Comparison of ENCODE assay signal across 11 cellular contexts in the genomic region with DNA sequence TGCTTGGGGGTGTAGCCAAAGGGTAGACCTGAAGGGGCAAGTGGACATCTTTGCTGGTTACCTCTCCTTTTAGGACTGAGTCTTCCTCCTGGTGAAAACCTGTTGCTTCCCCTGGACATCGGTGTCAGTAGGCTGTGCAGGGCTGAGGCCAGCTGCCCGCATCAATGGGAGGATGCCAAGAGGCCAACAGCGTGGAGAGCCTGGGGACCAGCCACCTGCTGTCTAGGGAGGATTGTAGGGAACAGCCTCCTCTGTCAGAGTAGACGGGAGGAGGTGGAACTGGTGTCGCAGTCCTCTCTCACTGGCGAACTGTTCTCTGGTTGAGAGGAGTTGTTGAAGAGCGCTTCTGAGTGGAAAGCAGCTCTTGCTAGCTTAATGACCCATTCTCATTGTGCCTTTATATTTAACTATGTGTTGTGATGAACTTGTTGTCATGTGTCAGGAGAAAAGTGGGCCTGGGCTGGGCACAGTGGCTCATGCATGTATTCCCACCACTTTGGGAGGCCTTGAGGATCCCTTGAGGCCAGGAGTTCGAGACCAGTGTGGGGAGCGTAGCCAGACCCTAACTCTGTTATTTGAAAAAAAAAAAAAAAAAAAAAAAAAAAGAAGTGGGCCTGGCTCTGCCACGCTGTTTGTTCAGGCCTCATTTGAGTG. TPM values are rescaled to one million over a fixed set of nuclear protein-coding genes. Genes with fewer than 3 reads are reported as not detected.
DNase-seq lines count a peak whose midpoint lies in the region; ATAC-seq and TF ChIP-seq lines count a peak whose summit lies in the region.
"Had no signal": no experiment of that assay in that cellular context is flagged by ENCODE, and none has a peak within 500 bp of the region (broad histone marks: within the 10 kb centered on the region; RNA-seq: fewer than 3 reads in every experiment).

No MANE protein-coding gene starts in this region.

- no peak overlapping the region for H3K9ac ChIP-seq in endocrine pancreas (ENCODE audit: control insufficient read depth, insufficient read depth, low read length)

- no peak overlapping the region for H3K4me3 Mint-ChIP-seq in activated T-helper 1 cell treated with anti-CD3 and anti-CD28 coated beads, Interleukin-12 subunit alpha, Interleukin-12 subunit beta, Interleukin-2, Interleukin-4 antibody, amounts not matched to agents 30 ng/mL and 10 ng/mL and 1 ng/mL, durations not matched to agents 14 hours and 24 hours and 36 hours
- H3K4me3 Mint-ChIP-seq: central memory CD8-positive, alpha-beta T cell; stimulated activated naive CD8-positive, alpha-beta T cell treated with anti-CD3 and anti-CD28 coated beads, Interleukin-15, Interleukin-2, amounts not matched to agents 100 ng/mL and 50 ng/mL, for 24 hours had no signal

- TF ChIP-seq POLR2A in stomach (IDR thresholded peaks at IDR 0.05) = no peak

- H3K9me3 ChIP-seq in endocrine pancreas (ENCODE audit: control insufficient read depth, low read length) (no peaks in the 10 kb centered on the region), neutrophil (no peaks in the 10 kb centered on the region), stomach (no peaks in the 10 kb centered on the region)

- no peak overlapping the region for H3K27ac Mint-ChIP-seq in activated T-helper 1 cell treated with anti-CD3 and anti-CD28 coated beads, Interleukin-12 subunit alpha, Interleukin-12 subunit beta, Interleukin-2, Interleukin-4 antibody, amounts not matched to agents 30 ng/mL and 10 ng/mL and 1 ng/mL, durations not matched to agents 14 hours and 24 hours and 36 hours

- intact Hi-C loops in stomach (cut with DNase I; ENCODE audit: low total_unique reads) = loop anchor here (5.0 kb wide), 1 partner anchor 77 kb away; no protein-coding TSS in a partner anchor
- intact Hi-C loops in activated T-helper 1 cell treated with anti-CD3 and anti-CD28 coated beads, Interleukin-12 subunit alpha, Interleukin-12 subunit beta, Interleukin-2, Interleukin-4 antibody, amounts not matched to agents 30 ng/mL and 10 ng/mL and 1 ng/mL, durations not matched to agents 14 hours and 24 hours and 36 hours (cut with micrococcal nuclease) = no loop called here

- no peaks in the 10 kb centered on the region for H3K4me1 ChIP-seq in endocrine pancreas (ENCODE audit: control insufficient read depth, insufficient read depth, low read length)
- peaks cover 35% of the 10 kb centered on the region in 2 experiments for H3K4me1 ChIP-seq in neutrophil (ENCODE audit: control insufficient read depth in 1 of 2, insufficient read depth in 1 of 2, low read depth in 1 of 2, low read length in 1 of 2)
- peaks cover 13 to 74% (median 48%) of the 10 kb centered on the region in 4 donors for H3K4me1 ChIP-seq in stomach

- peaks cover 19% of the 10 kb centered on the region for H3K4me1 Mint-ChIP-seq in activated T-helper 1 cell treated with anti-CD3 and anti-CD28 coated beads, Interleukin-12 subunit alpha, Interleukin-12 subunit beta, Interleukin-2, Interleukin-4 antibody, amounts not matched to agents 30 ng/mL and 10 ng/mL and 1 ng/mL, durations not matched to agents 14 hours and 24 hours and 36 hours (ENCODE audit: low read depth)

- ATAC-seq in HG03571 (IDR thresholded peaks at IDR 0.05; ENCODE audit: unreplicated experiment) (no peak), GM18867 (IDR thresholded peaks at IDR 0.05; ENCODE audit: unreplicated experiment) (no peak)

- peak overlapping the region; percentile 94 for H3K27ac ChIP-seq in neutrophil
- H3K27ac ChIP-seq in stomach = peak overlapping the region in 1 of 5 donors; percentile 85

- H3K36me3 Mint-ChIP-seq in activated T-helper 1 cell treated with anti-CD3 and anti-CD28 coated beads, Interleukin-12 subunit alpha, Interleukin-12 subunit beta, Interleukin-2, Interleukin-4 antibody, amounts not matched to agents 30 ng/mL and 10 ng/mL and 1 ng/mL, durations not matched to agents 14 hours and 24 hours and 36 hours (ENCODE audit: low read depth) = peaks cover 12% of the 10 kb centered on the region

- H3K4me3 ChIP-seq in endocrine pancreas (ENCODE audit: control insufficient read depth, insufficient read depth, low read length) (peak overlapping the region; percentile 22), neutrophil (ENCODE audit: low read depth in 1 of 2, low read length in 1 of 2) (no peak overlapping the region), stomach (peak overlapping the region in 2 of 4 donors; percentile 99 to 100)

- no peaks in the 10 kb centered on the region for H3K27me3 ChIP-seq in endocrine pancreas (ENCODE audit: control insufficient read depth, insufficient read depth, low read length)
- no peaks in the 10 kb centered on the region for H3K27me3 ChIP-seq in neutrophil
- no peaks in the 10 kb centered on the region for H3K27me3 ChIP-seq in stomach

- no peak for TF ChIP-seq CTCF in neutrophil (IDR thresholded peaks at IDR 0.05)
- TF ChIP-seq CTCF in stomach (IDR thresholded peaks at IDR 0.05) = no peak

- no peaks in the 10 kb centered on the region for H3K9me3 Mint-ChIP-seq in activated T-helper 1 cell treated with anti-CD3 and anti-CD28 coated beads, Interleukin-12 subunit alpha, Interleukin-12 subunit beta, Interleukin-2, Interleukin-4 antibody, amounts not matched to agents 30 ng/mL and 10 ng/mL and 1 ng/mL, durations not matched to agents 14 hours and 24 hours and 36 hours
- H3K9me3 Mint-ChIP-seq: central memory CD8-positive, alpha-beta T cell; stimulated activated naive CD8-positive, alpha-beta T cell treated with anti-CD3 and anti-CD28 coated beads, Interleukin-15, Interleukin-2, amounts not matched to agents 100 ng/mL and 50 ng/mL, for 24 hours had no signal

- H3K27me3 Mint-ChIP-seq in activated T-helper 1 cell treated with anti-CD3 and anti-CD28 coated beads, Interleukin-12 subunit alpha, Interleukin-12 subunit beta, Interleukin-2, Interleukin-4 antibody, amounts not matched to agents 30 ng/mL and 10 ng/mL and 1 ng/mL, durations not matched to agents 14 hours and 24 hours and 36 hours (ENCODE audit: insufficient read depth) = no peaks in the 10 kb centered on the region
- H3K27me3 Mint-ChIP-seq: central memory CD8-positive, alpha-beta T cell; stimulated activated naive CD8-positive, alpha-beta T cell treated with anti-CD3 and anti-CD28 coated beads, Interleukin-15, Interleukin-2, amounts not matched to agents 100 ng/mL and 50 ng/mL, for 24 hours had no signal

- 83 to 87% (median 84%) methylated on average over 10 of the region's 10 CpGs for WGBS in stomach, 5 donors

- no peak for TF ChIP-seq EP300 in stomach (IDR thresholded peaks at IDR 0.05)

- DNase-seq in DMS53 (lab: John Stamatoyannopoulos, UW) = peak; percentile 62
- DNase-seq in NCI-H510A treated with DMSO at 0.1 percent for 48 hours (lab: John Stamatoyannopoulos, UW) = peak; percentile 82
- no peak for DNase-seq in stomach
- no peak for DNase-seq in activated T-helper 1 cell treated with anti-CD3 and anti-CD28 coated beads, Interleukin-12 subunit alpha, Interleukin-12 subunit beta, Interleukin-2, Interleukin-4 antibody, amounts not matched to agents 30 ng/mL and 10 ng/mL and 1 ng/mL, durations not matched to agents 14 hours and 24 hours and 36 hours (ENCODE audit: low spot score)
- DNase-seq: NCI-H1417 treated with DMSO at 0.1 percent for 48 hours had no signal

- no peaks in the 10 kb centered on the region for H3K36me3 ChIP-seq in endocrine pancreas (ENCODE audit: control insufficient read depth, insufficient read depth, low read length)
- H3K36me3 ChIP-seq in neutrophil = peaks cover 16% of the 10 kb centered on the region
- peaks cover 12 to 26% (median 21%) of the 10 kb centered on the region in 4 donors for H3K36me3 ChIP-seq in stomach

RNA-seq across cellular contexts. Expression of a gene that starts 1.8 kb away (rescaled TPM):
- total RNA-seq in stomach = 10 to 100 TPM in 2 of 5 donors, 1 to 10 TPM in 2, under 1 TPM in 1; 0.29 to 26.3 (median 5.4) TPM
- polyA plus RNA-seq in stomach = 1 to 10 TPM; 2.9 to 4.1 (median 3.2) TPM
- total RNA-seq in activated T-helper 1 cell treated with anti-CD3 and anti-CD28 coated beads, Interleukin-12 subunit alpha, Interleukin-12 subunit beta, Interleukin-2, Interleukin-4 antibody, amounts not matched to agents 30 ng/mL and 10 ng/mL and 1 ng/mL, durations not matched to agents 14 hours and 24 hours and 36 hours = 9.3 and 11.6 TPM in 2 replicates

RNA-seq across cellular contexts. Expression of a gene that starts 3.1 kb away (rescaled TPM):
- 100 to 1,000 TPM in 1 of 5 donors, 10 to 100 TPM in 4; 46.9 to 277 (median 64.3) TPM for total RNA-seq in stomach
- 10 to 100 TPM; 41.5 to 60.7 (median 43.9) TPM for polyA plus RNA-seq in stomach
- total RNA-seq in activated T-helper 1 cell treated with anti-CD3 and anti-CD28 coated beads, Interleukin-12 subunit alpha, Interleukin-12 subunit beta, Interleukin-2, Interleukin-4 antibody, amounts not matched to agents 30 ng/mL and 10 ng/mL and 1 ng/mL, durations not matched to agents 14 hours and 24 hours and 36 hours = 61.0 and 66.1 TPM in 2 replicates

RNA-seq across cellular contexts. Expression of a gene that starts 54.2 kb away (rescaled TPM):
- 1 to 10 TPM in 1 of 5 donors, not detected in 4; 8.0 TPM for total RNA-seq in stomach
- under 1 TPM; 0.46 to 0.62 (median 0.53) TPM for polyA plus RNA-seq in stomach
- 0.29 and 0.37 TPM in 2 replicates for total RNA-seq in activated T-helper 1 cell treated with anti-CD3 and anti-CD28 coated beads, Interleukin-12 subunit alpha, Interleukin-12 subunit beta, Interleukin-2, Interleukin-4 antibody, amounts not matched to agents 30 ng/mL and 10 ng/mL and 1 ng/mL, durations not matched to agents 14 hours and 24 hours and 36 hours

Comparison
In these comparisons a context has a peak if more than half of its experiments do, and no peak if none do; other contexts are left out.
1. DNase-seq: peak in DMS53 (single experiment) and NCI-H510A treated with DMSO at 0.1 percent for 48 hours (single experiment); none in stomach (single experiment) and activated T-helper 1 cell treated with anti-CD3 and anti-CD28 coated beads, Interleukin-12 subunit alpha, Interleukin-12 subunit beta, Interleukin-2, Interleukin-4 antibody, amounts not matched to agents 30 ng/mL and 10 ng/mL and 1 ng/mL, durations not matched to agents 14 hours and 24 hours and 36 hours (single experiment).